In the genomic region with DNA sequence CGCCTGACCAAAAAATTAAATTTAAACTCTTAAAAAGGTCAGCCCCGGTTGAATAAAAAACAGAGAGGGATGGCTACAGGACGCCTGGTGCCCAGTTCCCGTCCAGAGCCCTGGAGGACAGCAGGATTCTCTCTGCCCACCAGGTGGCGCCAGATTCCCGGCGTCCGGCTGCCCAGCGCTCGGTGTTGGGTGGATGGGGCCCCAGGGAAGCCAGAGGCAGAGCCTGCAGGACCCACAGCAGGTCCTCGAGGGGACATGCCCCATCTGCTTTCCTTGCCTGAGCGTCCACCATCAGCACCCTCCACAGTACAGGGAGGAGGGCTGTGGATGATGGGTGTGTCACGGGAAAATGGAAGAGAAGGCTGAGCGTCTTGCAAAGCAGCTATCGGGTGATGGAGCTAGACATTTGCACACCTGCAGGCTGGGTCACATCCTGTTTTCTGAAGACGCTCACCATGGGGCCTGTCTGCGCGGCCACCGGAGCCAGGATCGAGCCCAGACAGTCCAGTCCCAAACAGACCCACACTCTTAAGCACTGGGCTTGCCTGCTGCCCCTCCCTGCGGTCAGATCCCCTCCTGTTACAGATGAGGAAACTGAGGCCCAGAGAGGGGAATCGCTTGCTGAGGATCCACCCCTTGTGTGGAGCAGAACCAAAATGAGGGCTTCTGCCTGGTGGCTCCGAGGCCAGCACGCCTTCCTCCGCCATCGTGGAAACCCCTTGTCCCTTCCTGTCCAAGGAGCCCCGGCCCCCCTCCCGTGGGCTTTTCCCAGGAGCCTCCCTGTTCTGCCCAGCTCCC, we compare ENCODE assay signal across 1 cellular context.
TF ChIP-seq lines count a peak whose summit lies in the region.

No MANE protein-coding gene starts in this region.

TF ChIP-seq in SK-N-SH treated with all-trans-retinoic acid at 6 μM for 48 hours, 23 proteins besides CTCF, POLR2A, EP300 and RAD21 (continued from another document):
- TF ChIP-seq, protein P1, sequence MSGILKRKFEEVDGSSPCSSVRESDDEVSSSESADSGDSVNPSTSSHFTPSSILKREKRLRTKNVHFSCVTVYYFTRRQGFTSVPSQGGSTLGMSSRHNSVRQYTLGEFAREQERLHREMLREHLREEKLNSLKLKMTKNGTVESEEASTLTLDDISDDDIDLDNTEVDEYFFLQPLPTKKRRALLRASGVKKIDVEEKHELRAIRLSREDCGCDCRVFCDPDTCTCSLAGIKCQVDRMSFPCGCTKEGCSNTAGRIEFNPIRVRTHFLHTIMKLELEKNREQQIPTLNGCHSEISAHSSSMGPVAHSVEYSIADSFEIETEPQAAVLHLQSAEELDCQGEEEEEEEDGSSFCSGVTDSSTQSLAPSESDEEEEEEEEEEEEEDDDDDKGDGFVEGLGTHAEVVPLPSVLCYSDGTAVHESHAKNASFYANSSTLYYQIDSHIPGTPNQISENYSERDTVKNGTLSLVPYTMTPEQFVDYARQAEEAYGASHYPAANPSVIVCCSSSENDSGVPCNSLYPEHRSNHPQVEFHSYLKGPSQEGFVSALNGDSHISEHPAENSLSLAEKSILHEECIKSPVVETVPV (CRISPR knock-in tag; IDR thresholded peaks at IDR 0.05) = no peak
